ENCODE assay signal across 1 cellular context in the genomic region with DNA sequence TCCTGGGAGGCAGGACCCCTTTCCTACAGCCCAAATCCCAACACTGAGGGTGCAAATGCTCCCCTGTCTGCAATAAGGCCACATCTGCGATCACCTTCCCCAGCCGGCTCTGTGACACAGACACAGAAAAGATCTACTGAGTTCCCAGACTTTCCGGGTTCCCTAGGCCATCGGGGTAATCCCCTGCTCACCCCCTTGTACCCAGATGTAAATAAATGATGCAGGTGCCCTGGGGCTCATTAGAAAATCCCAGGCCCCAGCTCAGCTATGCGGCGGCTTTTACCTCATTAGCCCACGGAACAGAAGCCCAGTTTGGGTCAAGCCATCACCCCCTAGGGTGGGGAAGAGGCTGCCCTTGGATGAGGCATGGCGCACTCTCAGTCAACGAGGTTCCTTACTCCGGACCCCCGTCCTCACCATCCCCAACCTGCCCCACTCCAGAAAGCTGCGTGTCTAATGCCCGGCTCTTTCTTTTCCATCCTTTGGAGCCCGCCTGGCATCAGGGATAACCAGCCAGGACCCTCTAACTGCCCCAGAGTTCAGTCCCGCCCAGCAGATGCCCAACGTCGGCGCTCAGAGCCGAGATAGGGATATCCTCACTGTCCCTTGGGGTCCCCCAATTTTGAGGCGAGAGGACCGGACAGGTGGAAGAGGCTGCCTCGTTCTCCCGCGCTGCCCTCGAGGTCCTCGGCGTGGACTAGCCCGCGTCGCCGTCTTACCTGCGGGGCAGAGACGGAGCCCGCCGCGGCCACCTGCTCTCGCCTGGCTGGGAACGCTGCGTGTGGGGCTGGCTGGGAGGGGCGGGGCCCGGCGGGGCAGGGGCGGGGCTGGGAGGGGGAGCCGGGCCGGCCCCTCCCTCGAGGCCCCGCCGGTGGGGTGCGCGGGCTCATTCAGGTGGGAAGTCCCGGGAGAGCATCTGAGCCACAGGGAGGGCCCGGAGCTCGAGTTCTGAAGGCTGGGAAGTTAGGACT.
TF ChIP-seq lines count a peak whose summit lies in the region.

ZNF385C (minus strand) TSS at position 783 of the 971 bp plus-strand sequence. CDS start 35,417 bp downstream, outside the sequence.

TF ChIP-seq in WTC11, 78 proteins besides CTCF, POLR2A, EP300 and RAD21 (continued from another document):
- TF ChIP-seq ZSCAN18 (CRISPR knock-in tag; IDR thresholded peaks at IDR 0.05) = no peak
- TF ChIP-seq ESRRA (CRISPR knock-in tag; IDR thresholded peaks at IDR 0.05; ENCODE audit: borderline replicate concordance) = 0 out of 2 replicates have a peak, but pooled peaks have one; percentile 52
- no peak for TF ChIP-seq ZNF671 (CRISPR knock-in tag; IDR thresholded peaks at IDR 0.05)
- TF ChIP-seq IRF2 (CRISPR knock-in tag; IDR thresholded peaks at IDR 0.05; ENCODE audit: borderline replicate concordance, low read depth) = no peak
- 0 out of 2 replicates have a peak, but pooled peaks have one; percentile 27 for TF ChIP-seq ELF4 (CRISPR knock-in tag; IDR thresholded peaks at IDR 0.05; ENCODE audit: low read depth)
- TF ChIP-seq, protein P1, sequence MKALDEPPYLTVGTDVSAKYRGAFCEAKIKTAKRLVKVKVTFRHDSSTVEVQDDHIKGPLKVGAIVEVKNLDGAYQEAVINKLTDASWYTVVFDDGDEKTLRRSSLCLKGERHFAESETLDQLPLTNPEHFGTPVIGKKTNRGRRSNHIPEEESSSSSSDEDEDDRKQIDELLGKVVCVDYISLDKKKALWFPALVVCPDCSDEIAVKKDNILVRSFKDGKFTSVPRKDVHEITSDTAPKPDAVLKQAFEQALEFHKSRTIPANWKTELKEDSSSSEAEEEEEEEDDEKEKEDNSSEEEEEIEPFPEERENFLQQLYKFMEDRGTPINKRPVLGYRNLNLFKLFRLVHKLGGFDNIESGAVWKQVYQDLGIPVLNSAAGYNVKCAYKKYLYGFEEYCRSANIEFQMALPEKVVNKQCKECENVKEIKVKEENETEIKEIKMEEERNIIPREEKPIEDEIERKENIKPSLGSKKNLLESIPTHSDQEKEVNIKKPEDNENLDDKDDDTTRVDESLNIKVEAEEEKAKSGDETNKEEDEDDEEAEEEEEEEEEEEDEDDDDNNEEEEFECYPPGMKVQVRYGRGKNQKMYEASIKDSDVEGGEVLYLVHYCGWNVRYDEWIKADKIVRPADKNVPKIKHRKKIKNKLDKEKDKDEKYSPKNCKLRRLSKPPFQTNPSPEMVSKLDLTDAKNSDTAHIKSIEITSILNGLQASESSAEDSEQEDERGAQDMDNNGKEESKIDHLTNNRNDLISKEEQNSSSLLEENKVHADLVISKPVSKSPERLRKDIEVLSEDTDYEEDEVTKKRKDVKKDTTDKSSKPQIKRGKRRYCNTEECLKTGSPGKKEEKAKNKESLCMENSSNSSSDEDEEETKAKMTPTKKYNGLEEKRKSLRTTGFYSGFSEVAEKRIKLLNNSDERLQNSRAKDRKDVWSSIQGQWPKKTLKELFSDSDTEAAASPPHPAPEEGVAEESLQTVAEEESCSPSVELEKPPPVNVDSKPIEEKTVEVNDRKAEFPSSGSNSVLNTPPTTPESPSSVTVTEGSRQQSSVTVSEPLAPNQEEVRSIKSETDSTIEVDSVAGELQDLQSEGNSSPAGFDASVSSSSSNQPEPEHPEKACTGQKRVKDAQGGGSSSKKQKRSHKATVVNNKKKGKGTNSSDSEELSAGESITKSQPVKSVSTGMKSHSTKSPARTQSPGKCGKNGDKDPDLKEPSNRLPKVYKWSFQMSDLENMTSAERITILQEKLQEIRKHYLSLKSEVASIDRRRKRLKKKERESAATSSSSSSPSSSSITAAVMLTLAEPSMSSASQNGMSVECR (CRISPR knock-in tag; IDR thresholded peaks at IDR 0.05; ENCODE audit: borderline replicate concordance) = 0 out of 2 replicates have a peak, but pooled peaks have one; percentile 26
- TF ChIP-seq FOXP4 (CRISPR knock-in tag; IDR thresholded peaks at IDR 0.05) = no peak; the same call in 1 of the 2 replicates
- TF ChIP-seq, protein P2, sequence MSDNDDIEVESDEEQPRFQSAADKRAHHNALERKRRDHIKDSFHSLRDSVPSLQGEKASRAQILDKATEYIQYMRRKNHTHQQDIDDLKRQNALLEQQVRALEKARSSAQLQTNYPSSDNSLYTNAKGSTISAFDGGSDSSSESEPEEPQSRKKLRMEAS (CRISPR knock-in tag; IDR thresholded peaks at IDR 0.05) = peak; percentile 87
- peak; percentile 76 for TF ChIP-seq MYBL2 (CRISPR knock-in tag; IDR thresholded peaks at IDR 0.05)
- peak; percentile 88 for TF ChIP-seq FOXP1 (CRISPR knock-in tag; IDR thresholded peaks at IDR 0.05; ENCODE audit: borderline replicate concordance)
- no peak for TF ChIP-seq NR3C1 (CRISPR knock-in tag; conservative IDR thresholded peaks at IDR 0.05; ENCODE audit: low read depth)
- no peak for TF ChIP-seq ZBTB21 (CRISPR knock-in tag; IDR thresholded peaks at IDR 0.05; ENCODE audit: borderline replicate concordance)
TF ChIP-seq in WTC11: peak in this region for 13.
